ENCODE assay signal across 1 cellular context in the genomic region with DNA sequence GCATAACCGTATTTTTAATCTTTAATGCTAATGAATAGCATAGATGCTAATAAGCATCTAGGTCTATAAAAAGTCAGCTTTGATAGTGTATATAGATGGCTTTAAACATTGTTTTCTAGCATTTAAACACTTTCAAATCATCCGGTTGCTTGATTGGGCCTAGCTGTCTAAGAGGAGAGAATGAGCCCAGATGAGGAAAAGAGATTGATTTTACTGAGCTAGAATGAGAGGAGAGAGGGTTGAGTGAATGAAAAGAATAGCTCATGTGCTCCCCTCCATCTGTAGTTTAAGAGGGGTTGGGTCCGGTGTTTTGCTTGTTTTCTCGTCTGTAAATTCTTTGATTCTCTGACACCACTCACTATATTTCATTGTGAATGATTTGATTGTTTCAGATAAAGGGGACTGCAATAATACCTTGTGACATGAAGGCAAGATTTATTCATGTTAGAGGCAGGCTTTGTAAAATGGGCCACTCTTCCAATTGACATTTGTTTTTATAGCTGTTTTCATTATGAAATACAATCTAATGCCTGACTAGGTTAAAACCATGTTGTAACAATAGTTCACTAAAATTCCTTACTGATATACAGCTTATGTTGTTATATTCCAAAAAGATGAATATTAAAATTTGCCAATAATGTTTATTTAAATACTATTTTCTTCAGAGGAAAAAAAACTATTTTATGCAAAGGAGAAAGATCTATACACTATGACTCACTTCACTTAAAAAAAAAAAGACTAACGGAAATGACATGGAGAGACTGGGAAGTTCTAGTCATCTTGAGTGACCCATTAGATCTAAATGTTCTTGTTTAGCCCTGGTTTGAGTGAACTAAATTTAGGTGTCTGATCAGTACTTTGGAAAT.
TF ChIP-seq lines count a peak whose summit lies in the region.

No MANE protein-coding gene starts in this region.

TF ChIP-seq in IMR-90, 13 proteins besides CTCF, POLR2A, EP300 and RAD21:
- TF ChIP-seq SMC3 (IDR thresholded peaks at IDR 0.05; ENCODE audit: low read depth, low read length) (no peak), FOS (IDR thresholded peaks at IDR 0.05; ENCODE audit: low read depth, low read length) (peak; percentile 78), NFE2L2 (IDR thresholded peaks at IDR 0.05; ENCODE audit: low read depth, low read length) (no peak), RCOR1 (IDR thresholded peaks at IDR 0.05; ENCODE audit: insufficient replicate concordance, low read length) (no peak)
- TF ChIP-seq, protein P1, sequence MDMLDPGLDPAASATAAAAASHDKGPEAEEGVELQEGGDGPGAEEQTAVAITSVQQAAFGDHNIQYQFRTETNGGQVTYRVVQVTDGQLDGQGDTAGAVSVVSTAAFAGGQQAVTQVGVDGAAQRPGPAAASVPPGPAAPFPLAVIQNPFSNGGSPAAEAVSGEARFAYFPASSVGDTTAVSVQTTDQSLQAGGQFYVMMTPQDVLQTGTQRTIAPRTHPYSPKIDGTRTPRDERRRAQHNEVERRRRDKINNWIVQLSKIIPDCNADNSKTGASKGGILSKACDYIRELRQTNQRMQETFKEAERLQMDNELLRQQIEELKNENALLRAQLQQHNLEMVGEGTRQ (IDR thresholded peaks at IDR 0.05; ENCODE audit: low read depth, low read length): no peak
